Comparison of ENCODE assay signal across 20 cellular contexts in genomic region chr7:151897951-151898686, GRCh38. TPM values are rescaled to one million over a fixed set of nuclear protein-coding genes. Genes with fewer than 3 reads are reported as not detected.
DNase-seq lines count a peak whose midpoint lies in the region; ATAC-seq and TF ChIP-seq lines count a peak whose summit lies in the region.
"Had no signal": no experiment of that assay in that cellular context is flagged by ENCODE, and none has a peak within 500 bp of the region (broad histone marks: within the 10 kb centered on the region; RNA-seq: fewer than 3 reads in every experiment).

No MANE protein-coding gene starts in this region.

- TF ChIP-seq CTCF in GM23338 (conservative IDR thresholded peaks at IDR 0.05; ENCODE audit: low read depth in 2 of 2), result no peak
- no peak for TF ChIP-seq CTCF in WERI-Rb-1 (IDR thresholded peaks at IDR 0.05; ENCODE audit: low read depth, low read length)
- TF ChIP-seq CTCF in endodermal cell (conservative IDR thresholded peaks at IDR 0.05), result no peak

- WGBS in endodermal cell (ENCODE audit: insufficient coverage in 1 of 2, insufficient read length in 1 of 2), 2 experiments, result 86 to 92% methylated on average over 16 to 18 of the region's 18 CpGs
- WGBS in neuronal stem cell (ENCODE audit: extremely low coverage in 2 of 2, insufficient read length in 2 of 2, insufficient replicate concordance in 1 of 2), 2 donors, result no CpG with 5 or more reads among the region's 18 CpGs

- no peaks in the 10 kb centered on the region for H3K79me2 ChIP-seq in GM23338 (replicated peaks; ENCODE audit: insufficient read depth)

- H3K27ac Mint-ChIP-seq in GM23338 (no peak overlapping the region), endodermal cell (no peak overlapping the region)
- H3K27ac Mint-ChIP-seq: CD4-positive, CD25-positive, alpha-beta regulatory T cell had no signal

- H4K8ac ChIP-seq in neuronal stem cell (ENCODE audit: low read depth, low read length), result no peak overlapping the region

- no peaks in the 10 kb centered on the region for H3F3A ChIP-seq in GM23338 (replicated peaks; ENCODE audit: low read depth)

- ATAC-seq in GM23338 (no peak), left ventricle myocardium superior (no peak)

- H4K91ac ChIP-seq in neuronal stem cell (ENCODE audit: low read depth, low read length, poor library complexity), result no peak overlapping the region

- H3K4ac ChIP-seq in neuronal stem cell (ENCODE audit: low read length), result no peak overlapping the region

- H3K36me3 Mint-ChIP-seq in GM23338 (ENCODE audit: low read depth) (no peaks in the 10 kb centered on the region), endodermal cell (ENCODE audit: low read depth) (no peaks in the 10 kb centered on the region)
- H3K36me3 Mint-ChIP-seq: CD4-positive, CD25-positive, alpha-beta regulatory T cell had no signal

- no peaks in the 10 kb centered on the region for H3K9me2 ChIP-seq in GM23338 (ENCODE audit: insufficient read depth)

- H3K18ac ChIP-seq in neuronal stem cell (ENCODE audit: low read length), result peak overlapping the region; percentile 11

- intact Hi-C loops in left ventricle myocardium superior (cut with micrococcal nuclease), result no loop called here

- no peaks in the 10 kb centered on the region for H3K79me1 ChIP-seq in neuronal stem cell (ENCODE audit: low read depth, low read length)

- peak overlapping the region; percentile 44; the same call in 1 of the 2 replicates for H3K4me3 ChIP-seq in GM23338
- no peak overlapping the region for H3K4me3 ChIP-seq in WERI-Rb-1 (ENCODE audit: low read depth, low read length)
- H3K4me3 ChIP-seq in endodermal cell (ENCODE audit: low read length), result no peak overlapping the region
- no peak overlapping the region for H3K4me3 ChIP-seq in neuronal stem cell (ENCODE audit: low read length in 2 of 2)

- peak overlapping the region; percentile 66; the same call in 1 of the 3 replicates for H3K4me3 Mint-ChIP-seq in GM23338
- no peak overlapping the region for H3K4me3 Mint-ChIP-seq in endodermal cell
- H3K4me3 Mint-ChIP-seq: CD4-positive, CD25-positive, alpha-beta regulatory T cell had no signal

- no peak overlapping the region for H2BK12ac ChIP-seq in neuronal stem cell (ENCODE audit: low read length)

- no peaks in the 10 kb centered on the region; the same call in 2 of the 3 replicates for H3K9me3 Mint-ChIP-seq in GM23338
- H3K9me3 Mint-ChIP-seq in endodermal cell, result no peaks in the 10 kb centered on the region

- H2BK15ac ChIP-seq in neuronal stem cell (ENCODE audit: low read length), result no peak overlapping the region

- H3K4me1 ChIP-seq in GM23338 (ENCODE audit: insufficient read depth) (0 out of 2 replicates have a peak, but pooled peaks cover 5% of the 10 kb centered on the region), endodermal cell (ENCODE audit: control insufficient read depth, insufficient read depth, low read length) (no peaks in the 10 kb centered on the region), neuronal stem cell (ENCODE audit: control insufficient read depth in 2 of 2, insufficient read depth in 1 of 2, low read depth in 1 of 2, low read length in 2 of 2) (peaks cover 6 to 16% of the 10 kb centered on the region in 2 donors)
- H3K4me1 ChIP-seq: BE2C had no signal

- H3K27me3 Mint-ChIP-seq in GM23338 (ENCODE audit: insufficient read depth, low read depth, poor library complexity) (peaks cover 10% of the 10 kb centered on the region), endodermal cell (ENCODE audit: insufficient read depth) (peaks cover 24% of the 10 kb centered on the region)

- no peak overlapping the region for H3K23ac ChIP-seq in neuronal stem cell (ENCODE audit: low read depth, low read length, poor library complexity)

- DNase-seq in GM23338 (ENCODE audit: low spot score) (no peak), WERI-Rb-1 (peak; percentile 2), endodermal cell (peak; percentile 33), neuronal stem cell (ENCODE audit: low spot score) (no peak), left ventricle myocardium superior (no peak), UCSD-AML1 (lab: John Stamatoyannopoulos, UW; ENCODE audit: unreplicated experiment) (no peak)
- no peak for DNase-seq in stimulated activated CD4-positive, alpha-beta T cell treated with anti-CD3 and anti-CD28 coated beads, Interleukin-2, amount 100 ng/mL, for 24 hours
- DNase-seq in effector CD4-positive, alpha-beta T cell, result no peak
- DNase-seq: 8988T; BE2C; CD4-positive, CD25-positive, alpha-beta regulatory T cell; COR-L47; KG1; NCI-H1105 treated with DMSO at 0.1 percent for 48 hours; NCI-H1694; NCI-H2081 treated with DMSO at 0.1 percent for 48 hours; NCI-H524; SIG-M5 had no signal

- no peaks in the 10 kb centered on the region for H4K20me1 ChIP-seq in GM23338 (replicated peaks; ENCODE audit: insufficient read depth)

- H3K9ac ChIP-seq in endodermal cell (ENCODE audit: extremely low read depth, low read length, poor library complexity, severe bottlenecking), result no peak overlapping the region
- H3K9ac ChIP-seq in neuronal stem cell (ENCODE audit: low read depth, low read length, poor library complexity), result no peak overlapping the region

- H3K27ac ChIP-seq in GM23338 (ENCODE audit: low read depth), result no peak overlapping the region
- H3K27ac ChIP-seq in WERI-Rb-1, result no peak overlapping the region
- no peak overlapping the region for H3K27ac ChIP-seq in endodermal cell (ENCODE audit: low read depth, low read length)
- H3K27ac ChIP-seq in neuronal stem cell (replicated peaks; ENCODE audit: low read length), result no peak overlapping the region
- H3K27ac ChIP-seq: RWPE1 had no signal

- H3K4me1 Mint-ChIP-seq in GM23338 (peaks cover 16% of the 10 kb centered on the region), endodermal cell (peaks cover 3% of the 10 kb centered on the region)

- H3K9me3 ChIP-seq in WERI-Rb-1 (ENCODE audit: severe bottlenecking) (no peaks in the 10 kb centered on the region), endodermal cell (ENCODE audit: control insufficient read depth, low read length) (no peaks in the 10 kb centered on the region), neuronal stem cell (replicated peaks in 1 of 2; ENCODE audit: control insufficient read depth in 2 of 2, insufficient read depth in 1 of 2, low read depth in 1 of 2, low read length in 2 of 2) (no peaks in the 10 kb centered on the region)
- H3K9me3 ChIP-seq: BE2C had no signal

- H2BK120ac ChIP-seq in neuronal stem cell (ENCODE audit: low read depth, low read length), result no peak overlapping the region

- H3K14ac ChIP-seq in neuronal stem cell (ENCODE audit: low read length), result no peak overlapping the region

- H2AK5ac ChIP-seq in neuronal stem cell (ENCODE audit: low read depth, low read length), result peak overlapping the region; percentile 94

- no peak overlapping the region for H2BK5ac ChIP-seq in neuronal stem cell (ENCODE audit: low read length)

- H3K27me3 ChIP-seq in GM23338 (ENCODE audit: insufficient read depth), result no peaks in the 10 kb centered on the region
- no peaks in the 10 kb centered on the region for H3K27me3 ChIP-seq in WERI-Rb-1 (ENCODE audit: insufficient read depth, low read depth, severe bottlenecking)
- no peaks in the 10 kb centered on the region for H3K27me3 ChIP-seq in endodermal cell (ENCODE audit: control insufficient read depth, insufficient read depth, low read length, poor library complexity, severe bottlenecking)
- peaks cover 0 to 28% (median 0%) of the 10 kb centered on the region in 3 experiments for H3K27me3 ChIP-seq in neuronal stem cell (ENCODE audit: control insufficient read depth in 3 of 3, insufficient read depth in 3 of 3, low read depth in 1 of 3, low read length in 3 of 3)
- H3K27me3 ChIP-seq: BE2C had no signal

- H3K36me3 ChIP-seq in GM23338 (ENCODE audit: insufficient read depth) (no peaks in the 10 kb centered on the region), WERI-Rb-1 (no peaks in the 10 kb centered on the region), endodermal cell (ENCODE audit: control insufficient read depth, insufficient read depth, low read length) (no peaks in the 10 kb centered on the region), neuronal stem cell (replicated peaks in 1 of 2; ENCODE audit: control insufficient read depth in 2 of 2, insufficient read depth in 2 of 2, low read length in 2 of 2) (no peaks in the 10 kb centered on the region)
- H3K36me3 ChIP-seq: BE2C had no signal

- H2AFZ ChIP-seq in GM23338, result peak overlapping the region; percentile 26
- H2AFZ ChIP-seq in neuronal stem cell (ENCODE audit: low read length), result no peak overlapping the region

- H3K4me2 ChIP-seq in GM23338 (peak overlapping the region; percentile 70), neuronal stem cell (ENCODE audit: insufficient read depth, low read length, poor library complexity, severe bottlenecking) (no peak overlapping the region)

TF ChIP-seq in GM23338, 12 proteins besides CTCF, POLR2A, EP300 and RAD21 (continues in another document):
- TF ChIP-seq JUNB (IDR thresholded peaks at IDR 0.05; ENCODE audit: unreplicated experiment) (no peak), EZH2phosphoT487 (IDR thresholded peaks at IDR 0.05; ENCODE audit: unreplicated experiment) (no peak), NANOG (IDR thresholded peaks at IDR 0.05; ENCODE audit: borderline replicate concordance) (no peak), STAT1 (IDR thresholded peaks at IDR 0.05; ENCODE audit: unreplicated experiment) (no peak), CREB1 (CRISPR knock-in tag; IDR thresholded peaks at IDR 0.05; ENCODE audit: low read depth) (no peak), ZNF331 (CRISPR knock-in tag; IDR thresholded peaks at IDR 0.05; ENCODE audit: low read depth) (no peak)

RNA-seq across cellular contexts. Expression of gene PRKAG2, which starts 21.2 kb away (rescaled TPM):
- total RNA-seq in GM23338 (2014; rRNA removed; shearing (Covaris generic)), result 11.4 and 14.9 TPM in 2 replicates
- polyA plus RNA-seq in GM23338 (2016; fragmentation: Nextera tagmentation; extraction: Ambion mirVana), result 6.3 and 9.1 TPM in 2 replicates
- total RNA-seq in endodermal cell (10 to 100 TPM; 17.2 to 20.7 TPM), left ventricle myocardium superior (113 TPM)
- polyA plus RNA-seq in endodermal cell (2013, experiment 1 of 2), result 13.3 TPM
- 15.2 TPM for polyA plus RNA-seq in endodermal cell (2013, experiment 2 of 2)
- 23.4 TPM for polyA plus RNA-seq in neuronal stem cell (2013, experiment 1 of 2)
- polyA plus RNA-seq in neuronal stem cell (2013, experiment 2 of 2), result 21.8 TPM

RNA-seq across cellular contexts. Expression of gene GALNTL5, which starts 58.1 kb away (rescaled TPM):
- total RNA-seq in GM23338 (2014; rRNA removed; shearing (Covaris generic)), result not detected in 2 replicates
- 0.78 TPM in 1 of 2 replicates, not detected in the other for polyA plus RNA-seq in GM23338 (2016; fragmentation: Nextera tagmentation; extraction: Ambion mirVana)
- total RNA-seq in endodermal cell, result not detected
- not detected for polyA plus RNA-seq in endodermal cell (2013, experiment 1 of 2)
- polyA plus RNA-seq in endodermal cell (2013, experiment 2 of 2), result not detected
- polyA plus RNA-seq in neuronal stem cell (2013, experiment 1 of 2), result not detected
- not detected for polyA plus RNA-seq in neuronal stem cell (2013, experiment 2 of 2)
- not detected for total RNA-seq in left ventricle myocardium superior
- total RNA-seq: CD4-positive, CD25-positive, alpha-beta regulatory T cell; HepG2 had no signal
- polyA plus RNA-seq: CD4-positive, CD25-positive, alpha-beta regulatory T cell; HepG2 had no signal

Comparison
In these comparisons a context has a peak if more than half of its experiments do, and no peak if none do; other contexts are left out.
1. DNase-seq: peak in WERI-Rb-1 (single experiment) and endodermal cell (single experiment); none in GM23338 (single experiment), neuronal stem cell (single experiment), left ventricle myocardium superior (single experiment), UCSD-AML1 (single experiment), stimulated activated CD4-positive, alpha-beta T cell treated with anti-CD3 and anti-CD28 coated beads, Interleukin-2, amount 100 ng/mL, for 24 hours (0 of 2) and effector CD4-positive, alpha-beta T cell (single experiment).